ENCODE assay signal across 1 cellular context in the genomic region with DNA sequence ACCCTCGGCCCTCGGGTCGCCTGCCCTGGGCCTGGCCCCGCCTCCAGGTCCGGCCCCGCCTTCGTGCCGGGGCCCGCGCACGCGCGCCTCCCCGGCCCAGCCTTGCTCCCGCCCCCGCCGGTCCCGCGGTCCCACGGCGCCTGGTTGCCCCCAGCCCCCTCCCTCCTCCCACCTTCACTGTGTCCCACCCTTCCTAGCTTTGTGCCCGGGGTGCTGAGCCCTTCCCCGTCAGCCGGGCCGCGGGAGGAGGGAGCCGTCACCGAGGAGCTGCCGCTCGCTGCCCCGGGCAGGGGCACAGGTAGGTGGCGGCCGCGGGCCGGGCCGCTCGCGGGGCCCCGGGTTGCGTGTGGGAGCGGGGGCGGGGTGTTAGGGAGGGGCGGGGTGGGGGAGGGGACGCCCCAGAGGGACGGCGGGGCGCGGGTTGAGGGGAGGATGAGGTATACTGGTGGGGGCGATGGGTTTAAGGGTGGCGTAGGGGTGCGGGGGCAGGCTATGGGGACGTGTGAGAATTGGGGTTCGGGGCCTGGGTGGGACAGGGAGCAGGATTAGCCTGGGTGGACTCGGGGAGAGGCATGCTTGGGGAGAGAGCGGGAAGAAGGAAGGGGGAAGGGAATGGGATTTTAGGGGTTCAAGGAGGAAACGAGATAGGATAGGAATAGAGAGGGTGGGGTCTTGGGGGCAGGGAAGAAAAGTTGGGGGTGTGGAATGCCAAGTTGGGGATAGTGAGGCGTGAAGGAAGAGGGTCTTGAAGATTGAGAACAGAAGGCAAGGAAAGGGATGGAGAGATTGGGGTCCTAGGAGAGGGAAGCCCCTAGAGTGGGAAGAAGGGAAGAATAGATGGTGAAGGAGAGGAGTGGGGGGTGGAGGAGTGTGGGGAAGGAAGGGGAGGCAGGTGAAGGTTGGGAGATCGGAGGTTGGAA.
TF ChIP-seq lines count a peak whose summit lies in the region.

A gene with protein sequence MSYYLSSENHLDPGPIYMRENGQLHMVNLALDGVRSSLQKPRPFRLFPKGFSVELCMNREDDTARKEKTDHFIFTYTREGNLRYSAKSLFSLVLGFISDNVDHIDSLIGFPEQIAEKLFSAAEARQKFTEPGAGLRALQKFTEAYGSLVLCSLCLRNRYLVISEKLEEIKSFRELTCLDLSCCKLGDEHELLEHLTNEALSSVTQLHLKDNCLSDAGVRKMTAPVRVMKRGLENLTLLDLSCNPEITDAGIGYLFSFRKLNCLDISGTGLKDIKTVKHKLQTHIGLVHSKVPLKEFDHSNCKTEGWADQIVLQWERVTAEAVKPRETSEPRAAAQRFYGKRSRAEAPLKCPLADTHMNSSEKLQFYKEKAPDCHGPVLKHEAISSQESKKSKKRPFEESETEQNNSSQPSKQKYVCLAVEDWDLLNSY (plus strand): TSS at position 99 of the 920 bp plus-strand sequence. CDS start 5,650 bp downstream, outside the sequence.

TF ChIP-seq in IMR-90, 13 proteins besides CTCF, POLR2A, EP300 and RAD21:
- TF ChIP-seq MAZ (IDR thresholded peaks at IDR 0.05; ENCODE audit: borderline replicate concordance, low read depth, low read length) (peak; percentile 75; the same call in 1 of the 2 replicates), MXI1 (IDR thresholded peaks at IDR 0.05; ENCODE audit: borderline replicate concordance, low read depth, low read length) (peak; percentile 20; the same call in 1 of the 2 replicates), ELK1 (IDR thresholded peaks at IDR 0.05; ENCODE audit: borderline replicate concordance, low read depth, low read length) (no peak)
TF ChIP-seq in IMR-90: peak in this region for 2.
